Comparison of ENCODE assay signal across 10 cellular contexts in genomic region chr12:124766745-124767074, GRCh38.
DNase-seq lines count a peak whose midpoint lies in the region; ATAC-seq, FAIRE-seq and TF ChIP-seq lines count a peak whose summit lies in the region.
"Had no signal": no experiment of that assay in that cellular context is flagged by ENCODE, and none has a peak within 500 bp of the region (broad histone marks: within the 10 kb centered on the region; RNA-seq: fewer than 3 reads in every experiment).

No MANE protein-coding gene starts in this region.

- POLR2A ChIA-PET in activated B cell treated with CpG ODN at 0.5 μM for 24 hours (lab: Charles Lee), result no interaction called here
- POLR2A ChIA-PET in naive thymus-derived CD4-positive, alpha-beta T cell (lab: Charles Lee), result no interaction called here
- POLR2A ChIA-PET in Caco-2 (lab: Charles Lee), result no interaction called here

- H3K4me1 Mint-ChIP-seq in activated B cell treated with CpG ODN at 0.5 μM for 24 hours, result peaks cover 12% of the 10 kb centered on the region
- H3K4me1 Mint-ChIP-seq in naive thymus-derived CD4-positive, alpha-beta T cell, result peaks cover 7 to 17% (median 9%) of the 10 kb centered on the region in 7 donors
- H3K4me1 Mint-ChIP-seq in Caco-2 (ENCODE audit: low read depth, unreplicated experiment), result peaks cover 31% of the 10 kb centered on the region

- H3K27ac ChIP-seq in heart right ventricle, result peak overlapping the region in 9 of 10 donors; percentile 66 to 87 (median 80)
- H3K27ac ChIP-seq in naive thymus-derived CD4-positive, alpha-beta T cell (ENCODE audit: low read depth, low read length), result no peak overlapping the region
- peak overlapping the region; percentile 72 for H3K27ac ChIP-seq in upper lobe of right lung
- H3K27ac ChIP-seq: neural progenitor cell had no signal

- no peak overlapping the region for H3K4me3 ChIP-seq in heart right ventricle
- H3K4me3 ChIP-seq in naive thymus-derived CD4-positive, alpha-beta T cell (ENCODE audit: low read length), result no peak overlapping the region
- no peak overlapping the region for H3K4me3 ChIP-seq in upper lobe of right lung
- H3K4me3 ChIP-seq in Caco-2 (ENCODE audit: low read depth, low read length), result no peak overlapping the region
- H3K4me3 ChIP-seq in HAP-1, result no peak overlapping the region
- H3K4me3 ChIP-seq: neural progenitor cell had no signal

- FAIRE-seq in urothelium cell line (lab: Jason Lieb, UNC), result no peak

- H3K9me3 ChIP-seq in heart right ventricle (peaks cover 0 to 19% (median 8%) of the 10 kb centered on the region in 11 donors), upper lobe of right lung (no peaks in the 10 kb centered on the region), Caco-2 (peaks cover 10% of the 10 kb centered on the region), HAP-1 (peaks cover 11% of the 10 kb centered on the region)
- H3K9me3 ChIP-seq in naive thymus-derived CD4-positive, alpha-beta T cell (ENCODE audit: control insufficient read depth in 2 of 3, low read length in 3 of 3), result peaks cover 0 to 14% (median 6%) of the 10 kb centered on the region in 3 experiments

- BruUV-seq in Caco-2 (replicated peaks; lab: Mats Ljungman, UMichigan), result no TSS peak

- WGBS in heart right ventricle, 2 donors, result 0% methylated on average over 1 of the region's 1 CpG

- ATAC-seq in heart right ventricle (peak in 4 of 8 donors; percentile 0 to 20 (median 8)), Right ventricle myocardium superior (ENCODE audit: poor library complexity) (no peak), activated B cell treated with CpG ODN at 0.5 μM for 24 hours (ENCODE audit: low read depth) (peak; percentile 9), upper lobe of right lung (no peak)
- ATAC-seq in naive thymus-derived CD4-positive, alpha-beta T cell, result peak; percentile 25

- no peak overlapping the region for H3K4me3 Mint-ChIP-seq in activated B cell treated with CpG ODN at 0.5 μM for 24 hours
- H3K4me3 Mint-ChIP-seq in naive thymus-derived CD4-positive, alpha-beta T cell, result peak overlapping the region in 1 of 10 donors; percentile 20
- H3K4me3 Mint-ChIP-seq in Caco-2 (ENCODE audit: unreplicated experiment), result no peak overlapping the region
- H3K4me3 Mint-ChIP-seq: neural progenitor cell; T-helper 1 cell treated with Interleukin-12 subunit alpha and Interleukin-12 subunit beta and Interleukin-4 antibody, amounts not matched to agents 30 μg/mL and 1 μg/mL, for 36 hours had no signal

- in situ Hi-C loops in HAP-1 (cut with MboI; ENCODE audit: low sequenced_read_pairs), result loop anchor here (5.0 to 10.0 kb wide), 2 partner anchors 432 to 724 kb away; no protein-coding TSS in a partner anchor

- H3K36me3 ChIP-seq in heart right ventricle (no peaks in the 10 kb centered on the region), upper lobe of right lung (no peaks in the 10 kb centered on the region), Caco-2 (ENCODE audit: control insufficient read depth, insufficient read depth, low read length) (no peaks in the 10 kb centered on the region), HAP-1 (replicated peaks) (no peaks in the 10 kb centered on the region)
- H3K36me3 ChIP-seq in naive thymus-derived CD4-positive, alpha-beta T cell (ENCODE audit: control insufficient read depth in 2 of 3, insufficient read depth in 3 of 3, low read length in 3 of 3), result no peaks in the 10 kb centered on the region
- H3K36me3 ChIP-seq: neural progenitor cell had no signal

- CTCF ChIA-PET in activated B cell treated with CpG ODN at 0.5 μM for 24 hours (lab: Charles Lee), result interaction anchor here (1.0 to 5.9 kb wide), 7 partner anchors 16 to 734 kb away, joined by 3 to 44 read pairs (median 6); no protein-coding TSS in a partner anchor
- CTCF ChIA-PET in naive thymus-derived CD4-positive, alpha-beta T cell (lab: Charles Lee), result interaction anchor here (0.6 to 4.8 kb wide), 6 partner anchors 12 to 729 kb away, joined by 3 to 23 read pairs (median 4); no protein-coding TSS in a partner anchor
- CTCF ChIA-PET in Caco-2 (lab: Charles Lee), result interaction anchor here (0.6 kb wide), 1 partner anchor 31 kb away, joined by 4 read pairs; no protein-coding TSS in a partner anchor

- DNase-seq in heart right ventricle (no peak), Right ventricle myocardium superior (no peak), activated B cell treated with CpG ODN at 0.5 μM for 24 hours (no peak), upper lobe of right lung (no peak), urothelium cell line (ENCODE audit: low spot score) (no peak), Caco-2 (no peak), HAP-1 (ENCODE audit: low spot score in 2 of 2) (no peak)
- DNase-seq in naive thymus-derived CD4-positive, alpha-beta T cell, result no peak

- TF ChIP-seq CTCF in heart right ventricle (IDR thresholded peaks at IDR 0.05) (no peak), activated B cell treated with CpG ODN at 0.5 μM for 24 hours (IDR thresholded peaks at IDR 0.05) (no peak), upper lobe of right lung (IDR thresholded peaks at IDR 0.05) (no peak), Caco-2 (IDR thresholded peaks at IDR 0.05; ENCODE audit: insufficient read depth in 1 of 2, low read depth in 1 of 2, low read length in 1 of 2, severe bottlenecking in 1 of 2, unreplicated experiment in 1 of 2) (no peak)

- intact Hi-C loops in heart right ventricle (cut with DNase I), result loop anchor here (2.0 to 10.0 kb wide), 21 partner anchors 112 to 729 kb away; partner anchors contain the start of gene NCOR2 (in 4 of the 10)
- intact Hi-C loops in Right ventricle myocardium superior (cut with DNase I), result loop anchor here (2.0 to 10.0 kb wide), 3 partner anchors 199 to 730 kb away; partner anchors contain the start of gene NCOR2
- intact Hi-C loops in activated B cell treated with CpG ODN at 0.5 μM for 24 hours (cut with micrococcal nuclease), result loop anchor here (1.0 to 5.0 kb wide), 7 partner anchors 53 to 730 kb away; no protein-coding TSS in a partner anchor
- intact Hi-C loops in naive thymus-derived CD4-positive, alpha-beta T cell (cut with micrococcal nuclease), result loop anchor here (1.0 to 10.0 kb wide), 7 partner anchors 199 to 730 kb away; partner anchors contain the start of gene NCOR2 (in 1 of the 2)
- intact Hi-C loops in upper lobe of right lung (cut with DNase I), result loop anchor here (5.0 to 10.0 kb wide), 2 partner anchors 202 to 729 kb away; partner anchors contain the start of gene NCOR2
- intact Hi-C loops in Caco-2 (cut with micrococcal nuclease; ENCODE audit: unreplicated experiment), result loop anchor here (2.0 to 10.0 kb wide), 3 partner anchors 84 to 532 kb away; no protein-coding TSS in a partner anchor

- H3K27me3 Mint-ChIP-seq in activated B cell treated with CpG ODN at 0.5 μM for 24 hours (peaks cover 6% of the 10 kb centered on the region), Caco-2 (ENCODE audit: insufficient read depth, unreplicated experiment) (no peaks in the 10 kb centered on the region)
- peaks cover under 1 to 18% (median 2%) of the 10 kb centered on the region in 5 donors for H3K27me3 Mint-ChIP-seq in naive thymus-derived CD4-positive, alpha-beta T cell

- H3K27me3 ChIP-seq in heart right ventricle (no peaks in the 10 kb centered on the region), upper lobe of right lung (no peaks in the 10 kb centered on the region), Caco-2 (replicated peaks; ENCODE audit: control insufficient read depth, insufficient read depth, low read length) (no peaks in the 10 kb centered on the region), HAP-1 (ENCODE audit: low read depth) (no peaks in the 10 kb centered on the region)
- H3K27me3 ChIP-seq in naive thymus-derived CD4-positive, alpha-beta T cell (ENCODE audit: control insufficient read depth in 2 of 2, insufficient read depth in 2 of 2, low read length in 2 of 2), result no peaks in the 10 kb centered on the region

- H3K27ac Mint-ChIP-seq in activated B cell treated with CpG ODN at 0.5 μM for 24 hours, result no peak overlapping the region
- peak overlapping the region in 4 of 9 donors; percentile 9 to 81 (median 43) for H3K27ac Mint-ChIP-seq in naive thymus-derived CD4-positive, alpha-beta T cell
- no peak overlapping the region for H3K27ac Mint-ChIP-seq in Caco-2 (ENCODE audit: unreplicated experiment)

- H3K4me1 ChIP-seq in heart right ventricle, result peaks cover 6 to 55% (median 39%) of the 10 kb centered on the region in 9 donors
- H3K4me1 ChIP-seq in naive thymus-derived CD4-positive, alpha-beta T cell (ENCODE audit: control insufficient read depth in 2 of 2, insufficient read depth in 2 of 2, low read length in 2 of 2), result peaks cover 1 to 2% of the 10 kb centered on the region in 2 donors
- peaks cover 24% of the 10 kb centered on the region for H3K4me1 ChIP-seq in upper lobe of right lung
- peaks cover 14% of the 10 kb centered on the region; the same call in 1 of the 2 replicates for H3K4me1 ChIP-seq in Caco-2
- H3K4me1 ChIP-seq in HAP-1, result peaks cover 3% of the 10 kb centered on the region; the same call in 1 of the 2 replicates
- H3K4me1 ChIP-seq: neural progenitor cell had no signal

- peaks cover 3% of the 10 kb centered on the region for H3K36me3 Mint-ChIP-seq in activated B cell treated with CpG ODN at 0.5 μM for 24 hours (ENCODE audit: low read depth)
- H3K36me3 Mint-ChIP-seq in naive thymus-derived CD4-positive, alpha-beta T cell, result peaks cover 0 to 10% (median 3%) of the 10 kb centered on the region in 5 donors
- no peaks in the 10 kb centered on the region for H3K36me3 Mint-ChIP-seq in Caco-2 (ENCODE audit: insufficient read depth, unreplicated experiment)
- H3K36me3 Mint-ChIP-seq: neural progenitor cell had no signal

- peaks cover 18% of the 10 kb centered on the region for H3K9me3 Mint-ChIP-seq in activated B cell treated with CpG ODN at 0.5 μM for 24 hours
- peaks cover 0 to 20% (median 10%) of the 10 kb centered on the region in 11 donors for H3K9me3 Mint-ChIP-seq in naive thymus-derived CD4-positive, alpha-beta T cell
- peaks cover 18% of the 10 kb centered on the region for H3K9me3 Mint-ChIP-seq in Caco-2 (ENCODE audit: unreplicated experiment)

Comparison
In these comparisons a context has a peak if more than half of its experiments do, and no peak if none do; other contexts are left out.
1. ATAC-seq: peak in activated B cell treated with CpG ODN at 0.5 μM for 24 hours (single experiment) and naive thymus-derived CD4-positive, alpha-beta T cell (single experiment); none in Right ventricle myocardium superior (single experiment) and upper lobe of right lung (single experiment).